ENCODE assay signal across 10 cellular contexts in genomic region chr4:21949073-21949457, GRCh38. TPM values are rescaled to one million over a fixed set of nuclear protein-coding genes. Genes with fewer than 3 reads are reported as not detected.
DNase-seq lines count a peak whose midpoint lies in the region; ATAC-seq, FAIRE-seq and TF ChIP-seq lines count a peak whose summit lies in the region.
"Had no signal": no experiment of that assay in that cellular context is flagged by ENCODE, and none has a peak within 500 bp of the region (broad histone marks: within the 10 kb centered on the region; RNA-seq: fewer than 3 reads in every experiment).

No MANE protein-coding gene starts in this region.

- CTCF ChIA-PET in naive thymus-derived CD4-positive, alpha-beta T cell (lab: Charles Lee): no interaction called here

- FAIRE-seq in GM19239 (lab: Jason Lieb, UNC): no peak
- FAIRE-seq: G401.6 had no signal

- H3K36me3 Mint-ChIP-seq in glutamatergic neuron (ENCODE audit: unreplicated experiment): no peaks in the 10 kb centered on the region
- H3K36me3 Mint-ChIP-seq in naive thymus-derived CD4-positive, alpha-beta T cell: peaks cover 0 to 4% (median 0%) of the 10 kb centered on the region in 5 donors

- H3K27ac ChIP-seq in Peyer's patch: no peak overlapping the region
- H3K27ac ChIP-seq in parathyroid adenoma: no peak overlapping the region
- H3K27ac ChIP-seq in naive thymus-derived CD4-positive, alpha-beta T cell (ENCODE audit: low read depth, low read length): no peak overlapping the region
- H3K27ac ChIP-seq in effector memory CD4-positive, alpha-beta T cell (ENCODE audit: insufficient read depth, low read length, poor library complexity, severe bottlenecking): no peak overlapping the region

- H3K27me3 ChIP-seq in Peyer's patch: peaks cover 0 to 5% of the 10 kb centered on the region in 2 donors
- H3K27me3 ChIP-seq in parathyroid adenoma (ENCODE audit: control insufficient read depth, insufficient read depth, low read length): no peaks in the 10 kb centered on the region
- peaks cover 0 to 5% of the 10 kb centered on the region in 2 donors for H3K27me3 ChIP-seq in naive thymus-derived CD4-positive, alpha-beta T cell (ENCODE audit: control insufficient read depth in 2 of 2, insufficient read depth in 2 of 2, low read length in 2 of 2)
- H3K27me3 ChIP-seq in effector memory CD4-positive, alpha-beta T cell (replicated peaks; ENCODE audit: control insufficient read depth, insufficient read depth, low read length, poor library complexity, severe bottlenecking): no peaks in the 10 kb centered on the region

- H3K4me3 ChIP-seq in Peyer's patch (peak overlapping the region in 3 of 4 donors; percentile 6 to 45 (median 44)), parathyroid adenoma (ENCODE audit: low read depth, low read length) (peak overlapping the region; percentile 22)
- no peak overlapping the region for H3K4me3 ChIP-seq in naive thymus-derived CD4-positive, alpha-beta T cell (ENCODE audit: low read length)
- H3K4me3 ChIP-seq in effector memory CD4-positive, alpha-beta T cell (ENCODE audit: insufficient read depth, low read depth, low read length, poor library complexity, severe bottlenecking): no peak overlapping the region

- no peak overlapping the region for H3K27ac Mint-ChIP-seq in glutamatergic neuron (ENCODE audit: unreplicated experiment)
- H3K27ac Mint-ChIP-seq in naive thymus-derived CD4-positive, alpha-beta T cell: no peak overlapping the region

- H3K9me3 ChIP-seq in Peyer's patch (no peaks in the 10 kb centered on the region), parathyroid adenoma (ENCODE audit: control insufficient read depth, low read length) (no peaks in the 10 kb centered on the region)
- H3K9me3 ChIP-seq in naive thymus-derived CD4-positive, alpha-beta T cell (ENCODE audit: control insufficient read depth in 2 of 3, low read length in 3 of 3): no peaks in the 10 kb centered on the region
- H3K9me3 ChIP-seq in effector memory CD4-positive, alpha-beta T cell (ENCODE audit: control insufficient read depth, low read length): no peaks in the 10 kb centered on the region

- H3K36me3 ChIP-seq in Peyer's patch (no peaks in the 10 kb centered on the region), parathyroid adenoma (ENCODE audit: control insufficient read depth, insufficient read depth, low read length) (no peaks in the 10 kb centered on the region)
- H3K36me3 ChIP-seq in naive thymus-derived CD4-positive, alpha-beta T cell (ENCODE audit: control insufficient read depth in 2 of 3, insufficient read depth in 3 of 3, low read length in 3 of 3): no peaks in the 10 kb centered on the region
- no peaks in the 10 kb centered on the region for H3K36me3 ChIP-seq in effector memory CD4-positive, alpha-beta T cell (ENCODE audit: control insufficient read depth, insufficient read depth, low read length)

- H3K9ac ChIP-seq in parathyroid adenoma: no peak overlapping the region

- H3K4me1 ChIP-seq in Peyer's patch: peaks cover 0 to 6% (median 0%) of the 10 kb centered on the region in 4 donors
- H3K4me1 ChIP-seq in parathyroid adenoma: no peaks in the 10 kb centered on the region
- H3K4me1 ChIP-seq in naive thymus-derived CD4-positive, alpha-beta T cell (ENCODE audit: control insufficient read depth in 2 of 2, insufficient read depth in 2 of 2, low read length in 2 of 2): no peaks in the 10 kb centered on the region
- no peaks in the 10 kb centered on the region for H3K4me1 ChIP-seq in effector memory CD4-positive, alpha-beta T cell (ENCODE audit: control insufficient read depth, insufficient read depth, low read length, poor library complexity, severe bottlenecking)

- peaks cover 12% of the 10 kb centered on the region for H3K9me3 Mint-ChIP-seq in glutamatergic neuron (ENCODE audit: unreplicated experiment)
- peaks cover 0 to 15% (median 2%) of the 10 kb centered on the region in 11 donors for H3K9me3 Mint-ChIP-seq in naive thymus-derived CD4-positive, alpha-beta T cell

- intact Hi-C loops in naive thymus-derived CD4-positive, alpha-beta T cell (cut with micrococcal nuclease): no loop called here

- TF ChIP-seq POLR2A in Peyer's patch (IDR thresholded peaks at IDR 0.05): no peak

- no peak overlapping the region for H2AFZ ChIP-seq in parathyroid adenoma

- H3K27me3 Mint-ChIP-seq in glutamatergic neuron (ENCODE audit: unreplicated experiment): peaks cover 6% of the 10 kb centered on the region
- H3K27me3 Mint-ChIP-seq in naive thymus-derived CD4-positive, alpha-beta T cell: peaks cover 30 to 55% (median 37%) of the 10 kb centered on the region in 5 donors

- H3K79me2 ChIP-seq in parathyroid adenoma: no peaks in the 10 kb centered on the region

- DNase-seq in ELF-1 (ENCODE audit: low read depth, low spot score): peak; percentile 11
- peak in 2 of 3 donors; percentile 44 to 45 for DNase-seq in Peyer's patch
- DNase-seq in glutamatergic neuron: no peak
- DNase-seq in NCI-H1436 treated with DMSO at 0.1 percent for 48 hours (lab: John Stamatoyannopoulos, UW): no peak
- DNase-seq in naive thymus-derived CD4-positive, alpha-beta T cell: no peak
- no peak for DNase-seq in GM19239 (ENCODE audit: insufficient read length, low spot score)
- no peak for DNase-seq in effector memory CD4-positive, alpha-beta T cell

- peak overlapping the region; percentile 77 for H3K4me3 Mint-ChIP-seq in glutamatergic neuron (ENCODE audit: unreplicated experiment)
- H3K4me3 Mint-ChIP-seq in naive thymus-derived CD4-positive, alpha-beta T cell: no peak overlapping the region

- peaks cover 19% of the 10 kb centered on the region for H3K4me1 Mint-ChIP-seq in glutamatergic neuron (ENCODE audit: low read depth, unreplicated experiment)
- peaks cover 0 to 10% (median 6%) of the 10 kb centered on the region in 7 donors for H3K4me1 Mint-ChIP-seq in naive thymus-derived CD4-positive, alpha-beta T cell

- POLR2A ChIA-PET in naive thymus-derived CD4-positive, alpha-beta T cell (lab: Charles Lee): no interaction called here

- peak overlapping the region; percentile 66 for H3K4me2 ChIP-seq in parathyroid adenoma (ENCODE audit: low read length)

- TF ChIP-seq CTCF in Peyer's patch (IDR thresholded peaks at IDR 0.05) (no peak), glutamatergic neuron (IDR thresholded peaks at IDR 0.05; ENCODE audit: partially characterized antibody, unreplicated experiment) (no peak), parathyroid adenoma (IDR thresholded peaks at IDR 0.05) (no peak)

- no peak for ATAC-seq in naive thymus-derived CD4-positive, alpha-beta T cell

RNA-seq across cellular contexts. Expression of gene KCNIP4, which starts 0.5 kb away (rescaled TPM):
- total RNA-seq in Peyer's patch (1 to 10 TPM in 1 of 4 donors, not detected in 3; 2.8 TPM), glutamatergic neuron (ENCODE audit: unreplicated experiment) (30.4 TPM)
- not detected for total RNA-seq in naive thymus-derived CD4-positive, alpha-beta T cell
- under 1 TPM in 1 of 2 donors, not detected in 1; 0.29 TPM for polyA plus RNA-seq in naive thymus-derived CD4-positive, alpha-beta T cell
- total RNA-seq: HT-29 had no signal

Comparison
In these comparisons a context has a peak if more than half of its experiments do, and no peak if none do; other contexts are left out.
1. DNase-seq: peak in ELF-1 (single experiment) and Peyer's patch (2 of 3); none in glutamatergic neuron (single experiment), NCI-H1436 treated with DMSO at 0.1 percent for 48 hours (single experiment), naive thymus-derived CD4-positive, alpha-beta T cell (0 of 9), GM19239 (single experiment) and effector memory CD4-positive, alpha-beta T cell (0 of 3).
2. H3K4me3 ChIP-seq: peak in Peyer's patch (3 of 4) and parathyroid adenoma (single experiment); none in naive thymus-derived CD4-positive, alpha-beta T cell (single experiment) and effector memory CD4-positive, alpha-beta T cell (single experiment).